Comparison of ENCODE assay signal across 2 cellular contexts in the genomic region with DNA sequence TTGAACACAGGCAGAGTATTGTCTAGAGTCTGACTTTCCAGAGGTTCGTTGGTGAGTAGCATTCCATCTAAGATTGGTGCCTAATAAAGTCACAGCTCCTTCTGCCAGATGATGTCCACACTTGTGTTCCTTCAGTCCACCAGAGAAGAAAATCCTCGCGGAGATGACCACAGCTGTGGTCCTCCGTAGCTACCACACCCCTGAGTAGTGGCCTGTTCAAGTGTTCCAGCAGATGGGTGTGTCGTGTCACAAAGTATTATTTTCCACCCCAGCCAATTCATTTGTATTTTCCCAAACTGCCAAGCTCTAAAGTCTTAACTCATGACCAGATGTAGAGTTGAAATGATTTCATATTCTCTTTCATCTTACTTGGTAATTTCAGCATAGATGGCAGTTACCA.
TF ChIP-seq lines count a peak whose summit lies in the region.

No MANE protein-coding gene starts in this region.

TF ChIP-seq in H1, 55 proteins besides CTCF, POLR2A, EP300 and RAD21:
- TF ChIP-seq SIX5 (IDR thresholded peaks at IDR 0.05; ENCODE audit: low read depth, low read length) (no peak), CTBP2 (IDR thresholded peaks at IDR 0.05; ENCODE audit: borderline replicate concordance, insufficient read depth, insufficient read length, low read length) (no peak), CBX8 (IDR thresholded peaks at IDR 0.05; ENCODE audit: borderline replicate concordance, low read depth, low read length) (no peak), SP4 (IDR thresholded peaks at IDR 0.05; ENCODE audit: low read length) (no peak), MAFK (IDR thresholded peaks at IDR 0.05; ENCODE audit: low read depth, low read length) (no peak), TEAD4 (IDR thresholded peaks at IDR 0.05; ENCODE audit: low read depth, low read length) (no peak), RNF2 (IDR thresholded peaks at IDR 0.05; ENCODE audit: borderline replicate concordance, low read depth, low read length, missing control alignments, poor library complexity, severe bottlenecking) (no peak), JUND (IDR thresholded peaks at IDR 0.05; ENCODE audit: low read length) (no peak), GTF2F1 (IDR thresholded peaks at IDR 0.05; ENCODE audit: borderline replicate concordance, low read depth, low read length) (no peak), JUN (IDR thresholded peaks at IDR 0.05; ENCODE audit: low read depth, low read length) (no peak)
- TF ChIP-seq, protein P1, sequence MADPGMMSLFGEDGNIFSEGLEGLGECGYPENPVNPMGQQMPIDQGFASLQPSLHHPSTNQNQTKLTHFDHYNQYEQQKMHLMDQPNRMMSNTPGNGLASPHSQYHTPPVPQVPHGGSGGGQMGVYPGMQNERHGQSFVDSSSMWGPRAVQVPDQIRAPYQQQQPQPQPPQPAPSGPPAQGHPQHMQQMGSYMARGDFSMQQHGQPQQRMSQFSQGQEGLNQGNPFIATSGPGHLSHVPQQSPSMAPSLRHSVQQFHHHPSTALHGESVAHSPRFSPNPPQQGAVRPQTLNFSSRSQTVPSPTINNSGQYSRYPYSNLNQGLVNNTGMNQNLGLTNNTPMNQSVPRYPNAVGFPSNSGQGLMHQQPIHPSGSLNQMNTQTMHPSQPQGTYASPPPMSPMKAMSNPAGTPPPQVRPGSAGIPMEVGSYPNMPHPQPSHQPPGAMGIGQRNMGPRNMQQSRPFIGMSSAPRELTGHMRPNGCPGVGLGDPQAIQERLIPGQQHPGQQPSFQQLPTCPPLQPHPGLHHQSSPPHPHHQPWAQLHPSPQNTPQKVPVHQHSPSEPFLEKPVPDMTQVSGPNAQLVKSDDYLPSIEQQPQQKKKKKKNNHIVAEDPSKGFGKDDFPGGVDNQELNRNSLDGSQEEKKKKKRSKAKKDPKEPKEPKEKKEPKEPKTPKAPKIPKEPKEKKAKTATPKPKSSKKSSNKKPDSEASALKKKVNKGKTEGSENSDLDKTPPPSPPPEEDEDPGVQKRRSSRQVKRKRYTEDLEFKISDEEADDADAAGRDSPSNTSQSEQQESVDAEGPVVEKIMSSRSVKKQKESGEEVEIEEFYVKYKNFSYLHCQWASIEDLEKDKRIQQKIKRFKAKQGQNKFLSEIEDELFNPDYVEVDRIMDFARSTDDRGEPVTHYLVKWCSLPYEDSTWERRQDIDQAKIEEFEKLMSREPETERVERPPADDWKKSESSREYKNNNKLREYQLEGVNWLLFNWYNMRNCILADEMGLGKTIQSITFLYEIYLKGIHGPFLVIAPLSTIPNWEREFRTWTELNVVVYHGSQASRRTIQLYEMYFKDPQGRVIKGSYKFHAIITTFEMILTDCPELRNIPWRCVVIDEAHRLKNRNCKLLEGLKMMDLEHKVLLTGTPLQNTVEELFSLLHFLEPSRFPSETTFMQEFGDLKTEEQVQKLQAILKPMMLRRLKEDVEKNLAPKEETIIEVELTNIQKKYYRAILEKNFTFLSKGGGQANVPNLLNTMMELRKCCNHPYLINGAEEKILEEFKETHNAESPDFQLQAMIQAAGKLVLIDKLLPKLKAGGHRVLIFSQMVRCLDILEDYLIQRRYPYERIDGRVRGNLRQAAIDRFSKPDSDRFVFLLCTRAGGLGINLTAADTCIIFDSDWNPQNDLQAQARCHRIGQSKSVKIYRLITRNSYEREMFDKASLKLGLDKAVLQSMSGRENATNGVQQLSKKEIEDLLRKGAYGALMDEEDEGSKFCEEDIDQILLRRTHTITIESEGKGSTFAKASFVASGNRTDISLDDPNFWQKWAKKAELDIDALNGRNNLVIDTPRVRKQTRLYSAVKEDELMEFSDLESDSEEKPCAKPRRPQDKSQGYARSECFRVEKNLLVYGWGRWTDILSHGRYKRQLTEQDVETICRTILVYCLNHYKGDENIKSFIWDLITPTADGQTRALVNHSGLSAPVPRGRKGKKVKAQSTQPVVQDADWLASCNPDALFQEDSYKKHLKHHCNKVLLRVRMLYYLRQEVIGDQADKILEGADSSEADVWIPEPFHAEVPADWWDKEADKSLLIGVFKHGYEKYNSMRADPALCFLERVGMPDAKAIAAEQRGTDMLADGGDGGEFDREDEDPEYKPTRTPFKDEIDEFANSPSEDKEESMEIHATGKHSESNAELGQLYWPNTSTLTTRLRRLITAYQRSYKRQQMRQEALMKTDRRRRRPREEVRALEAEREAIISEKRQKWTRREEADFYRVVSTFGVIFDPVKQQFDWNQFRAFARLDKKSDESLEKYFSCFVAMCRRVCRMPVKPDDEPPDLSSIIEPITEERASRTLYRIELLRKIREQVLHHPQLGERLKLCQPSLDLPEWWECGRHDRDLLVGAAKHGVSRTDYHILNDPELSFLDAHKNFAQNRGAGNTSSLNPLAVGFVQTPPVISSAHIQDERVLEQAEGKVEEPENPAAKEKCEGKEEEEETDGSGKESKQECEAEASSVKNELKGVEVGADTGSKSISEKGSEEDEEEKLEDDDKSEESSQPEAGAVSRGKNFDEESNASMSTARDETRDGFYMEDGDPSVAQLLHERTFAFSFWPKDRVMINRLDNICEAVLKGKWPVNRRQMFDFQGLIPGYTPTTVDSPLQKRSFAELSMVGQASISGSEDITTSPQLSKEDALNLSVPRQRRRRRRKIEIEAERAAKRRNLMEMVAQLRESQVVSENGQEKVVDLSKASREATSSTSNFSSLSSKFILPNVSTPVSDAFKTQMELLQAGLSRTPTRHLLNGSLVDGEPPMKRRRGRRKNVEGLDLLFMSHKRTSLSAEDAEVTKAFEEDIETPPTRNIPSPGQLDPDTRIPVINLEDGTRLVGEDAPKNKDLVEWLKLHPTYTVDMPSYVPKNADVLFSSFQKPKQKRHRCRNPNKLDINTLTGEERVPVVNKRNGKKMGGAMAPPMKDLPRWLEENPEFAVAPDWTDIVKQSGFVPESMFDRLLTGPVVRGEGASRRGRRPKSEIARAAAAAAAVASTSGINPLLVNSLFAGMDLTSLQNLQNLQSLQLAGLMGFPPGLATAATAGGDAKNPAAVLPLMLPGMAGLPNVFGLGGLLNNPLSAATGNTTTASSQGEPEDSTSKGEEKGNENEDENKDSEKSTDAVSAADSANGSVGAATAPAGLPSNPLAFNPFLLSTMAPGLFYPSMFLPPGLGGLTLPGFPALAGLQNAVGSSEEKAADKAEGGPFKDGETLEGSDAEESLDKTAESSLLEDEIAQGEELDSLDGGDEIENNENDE (IDR thresholded peaks at IDR 0.05; ENCODE audit: insufficient replicate concordance, low read length) = no peak
TF ChIP-seq in H1: peak in this region for 0.

TF ChIP-seq in SK-N-SH treated with all-trans-retinoic acid at 6 μM for 48 hours, 23 proteins besides CTCF, POLR2A, EP300 and RAD21:
- TF ChIP-seq ESRRG (CRISPR knock-in tag; IDR thresholded peaks at IDR 0.05) (no peak), ZC3H10 (CRISPR knock-in tag; IDR thresholded peaks at IDR 0.05) (no peak), POU6F1 (CRISPR knock-in tag; IDR thresholded peaks at IDR 0.05; ENCODE audit: borderline replicate concordance, low read depth) (no peak), OSR1 (CRISPR knock-in tag; IDR thresholded peaks at IDR 0.05) (no peak), ZNF8 (CRISPR knock-in tag; IDR thresholded peaks at IDR 0.05) (no peak)
